In genomic region chr7:887488-887820, GRCh38 we compare ENCODE assay signal across 13 cellular contexts. TPM values are rescaled to one million over a fixed set of nuclear protein-coding genes. Genes with fewer than 3 reads are reported as not detected.
DNase-seq lines count a peak whose midpoint lies in the region; ATAC-seq and TF ChIP-seq lines count a peak whose summit lies in the region.
"Had no signal": no experiment of that assay in that cellular context is flagged by ENCODE, and none has a peak within 500 bp of the region (broad histone marks: within the 10 kb centered on the region; RNA-seq: fewer than 3 reads in every experiment).

No MANE protein-coding gene starts in this region.

- H3K9me3 Mint-ChIP-seq in WTC11 = no peaks in the 10 kb centered on the region
- no peaks in the 10 kb centered on the region for H3K9me3 Mint-ChIP-seq in activated T-helper 17 cell treated with anti-CD3 and anti-CD28 coated beads, Interleukin-2, amount 50 U/mL, for 72 hours

- CTCF ChIA-PET in WTC11 (lab: Charles Lee) = no interaction called here

- ATAC-seq in WTC11 = no peak
- no peak for ATAC-seq in left ventricle myocardium superior
- no peak for ATAC-seq in activated T-helper 17 cell treated with anti-CD3 and anti-CD28 coated beads, Interleukin-2, amount 50 U/mL, for 72 hours (replicated peaks)
- ATAC-seq: PC-3 had no signal

- H3K27ac Mint-ChIP-seq in WTC11 = peak overlapping the region; percentile 74; the same call in 1 of the 2 replicates
- no peak overlapping the region for H3K27ac Mint-ChIP-seq in activated T-helper 17 cell treated with anti-CD3 and anti-CD28 coated beads, Interleukin-2, amount 50 U/mL, for 72 hours

- TF ChIP-seq CTCF in C4-2B (conservative IDR thresholded peaks at IDR 0.05) (no peak), WTC11 (IDR thresholded peaks at IDR 0.05) (no peak), sigmoid colon (IDR thresholded peaks at IDR 0.05) (no peak)

- WGBS in sigmoid colon, 2 donors = 91 to 97% methylated on average over 18 of the region's 18 CpGs

- peaks cover 32% of the 10 kb centered on the region for H3K36me3 Mint-ChIP-seq in WTC11
- H3K36me3 Mint-ChIP-seq in activated T-helper 17 cell treated with anti-CD3 and anti-CD28 coated beads, Interleukin-2, amount 50 U/mL, for 72 hours (ENCODE audit: low read depth) = peaks cover 34% of the 10 kb centered on the region

- peaks cover 0 to 28% (median 25%) of the 10 kb centered on the region in 4 donors for H3K4me1 ChIP-seq in sigmoid colon

- 0 out of 2 replicates have a peak, but pooled peaks cover 4% of the 10 kb centered on the region for H3K4me1 Mint-ChIP-seq in WTC11
- peaks cover 3% of the 10 kb centered on the region for H3K4me1 Mint-ChIP-seq in activated T-helper 17 cell treated with anti-CD3 and anti-CD28 coated beads, Interleukin-2, amount 50 U/mL, for 72 hours

- H3K27me3 Mint-ChIP-seq in WTC11 (ENCODE audit: low read depth) = no peaks in the 10 kb centered on the region
- H3K27me3 Mint-ChIP-seq in activated T-helper 17 cell treated with anti-CD3 and anti-CD28 coated beads, Interleukin-2, amount 50 U/mL, for 72 hours = no peaks in the 10 kb centered on the region

- H3K36me3 ChIP-seq in sigmoid colon = peaks cover 43 to 58% (median 47%) of the 10 kb centered on the region in 4 donors

- no peak overlapping the region for H3K4me3 ChIP-seq in sigmoid colon
- H3K4me3 ChIP-seq: MG63 had no signal

- intact Hi-C loops in left ventricle myocardium superior (cut with micrococcal nuclease) = no loop called here
- intact Hi-C loops in sigmoid colon (cut with DNase I) = no loop called here

- DNase-seq in WTC11 (ENCODE audit: low spot score) (no peak), left ventricle myocardium superior (peak; percentile 29), sigmoid colon (peak; percentile 49), NCI-H2107 (lab: John Stamatoyannopoulos, UW) (no peak), HUDEP-2 (lab: John Stamatoyannopoulos, UW; ENCODE audit: unreplicated experiment in 76 of 76) (no peak)
- DNase-seq: GOT3, MG63, NCI-H1092 treated with DMSO at 0.1 percent for 48 hours, NCI-H1694, NCI-H446, PC-3 had no signal

- TF ChIP-seq POLR2A in sigmoid colon (IDR thresholded peaks at IDR 0.05) = no peak

- POLR2A ChIA-PET in WTC11 (lab: Charles Lee) = no interaction called here

- H3K27ac ChIP-seq in C4-2B = peak overlapping the region; percentile 32
- H3K27ac ChIP-seq in sigmoid colon = no peak overlapping the region

- no peaks in the 10 kb centered on the region for H3K9me3 ChIP-seq in sigmoid colon
- H3K9me3 ChIP-seq: MG63 had no signal

- TF ChIP-seq EP300 in sigmoid colon (IDR thresholded peaks at IDR 0.05) = no peak

- no peaks in the 10 kb centered on the region for H3K27me3 ChIP-seq in sigmoid colon
- H3K27me3 ChIP-seq: MG63 had no signal

- H3K4me3 Mint-ChIP-seq in WTC11 = no peak overlapping the region
- no peak overlapping the region for H3K4me3 Mint-ChIP-seq in activated T-helper 17 cell treated with anti-CD3 and anti-CD28 coated beads, Interleukin-2, amount 50 U/mL, for 72 hours

TF ChIP-seq in WTC11, 78 proteins besides CTCF, POLR2A, EP300 and RAD21:
- TF ChIP-seq NFYB (CRISPR knock-in tag; conservative IDR thresholded peaks at IDR 0.05; ENCODE audit: low read depth) = no peak
- TF ChIP-seq MYBL2 (CRISPR knock-in tag; IDR thresholded peaks at IDR 0.05) = no peak
- TF ChIP-seq JAZF1 (CRISPR knock-in tag; IDR thresholded peaks at IDR 0.05) = no peak
- no peak for TF ChIP-seq HMGA2 (CRISPR knock-in tag; IDR thresholded peaks at IDR 0.05)
- TF ChIP-seq ATF2 (CRISPR knock-in tag; IDR thresholded peaks at IDR 0.05; ENCODE audit: borderline replicate concordance, low read depth) = no peak
- TF ChIP-seq E2F1 (CRISPR knock-in tag; IDR thresholded peaks at IDR 0.05) = no peak
- TF ChIP-seq FOXK1 (CRISPR knock-in tag; IDR thresholded peaks at IDR 0.05) = no peak
- no peak for TF ChIP-seq SMAD3 (CRISPR knock-in tag; IDR thresholded peaks at IDR 0.05; ENCODE audit: borderline replicate concordance)
- TF ChIP-seq FOXJ3 (CRISPR knock-in tag; IDR thresholded peaks at IDR 0.05; ENCODE audit: borderline replicate concordance) = no peak
- TF ChIP-seq, protein P1, sequence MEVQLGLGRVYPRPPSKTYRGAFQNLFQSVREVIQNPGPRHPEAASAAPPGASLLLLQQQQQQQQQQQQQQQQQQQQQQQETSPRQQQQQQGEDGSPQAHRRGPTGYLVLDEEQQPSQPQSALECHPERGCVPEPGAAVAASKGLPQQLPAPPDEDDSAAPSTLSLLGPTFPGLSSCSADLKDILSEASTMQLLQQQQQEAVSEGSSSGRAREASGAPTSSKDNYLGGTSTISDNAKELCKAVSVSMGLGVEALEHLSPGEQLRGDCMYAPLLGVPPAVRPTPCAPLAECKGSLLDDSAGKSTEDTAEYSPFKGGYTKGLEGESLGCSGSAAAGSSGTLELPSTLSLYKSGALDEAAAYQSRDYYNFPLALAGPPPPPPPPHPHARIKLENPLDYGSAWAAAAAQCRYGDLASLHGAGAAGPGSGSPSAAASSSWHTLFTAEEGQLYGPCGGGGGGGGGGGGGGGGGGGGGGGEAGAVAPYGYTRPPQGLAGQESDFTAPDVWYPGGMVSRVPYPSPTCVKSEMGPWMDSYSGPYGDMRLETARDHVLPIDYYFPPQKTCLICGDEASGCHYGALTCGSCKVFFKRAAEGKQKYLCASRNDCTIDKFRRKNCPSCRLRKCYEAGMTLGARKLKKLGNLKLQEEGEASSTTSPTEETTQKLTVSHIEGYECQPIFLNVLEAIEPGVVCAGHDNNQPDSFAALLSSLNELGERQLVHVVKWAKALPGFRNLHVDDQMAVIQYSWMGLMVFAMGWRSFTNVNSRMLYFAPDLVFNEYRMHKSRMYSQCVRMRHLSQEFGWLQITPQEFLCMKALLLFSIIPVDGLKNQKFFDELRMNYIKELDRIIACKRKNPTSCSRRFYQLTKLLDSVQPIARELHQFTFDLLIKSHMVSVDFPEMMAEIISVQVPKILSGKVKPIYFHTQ (CRISPR knock-in tag; IDR thresholded peaks at IDR 0.05) = no peak
- TF ChIP-seq MLX (CRISPR knock-in tag; IDR thresholded peaks at IDR 0.05) = no peak
- TF ChIP-seq, protein P2, sequence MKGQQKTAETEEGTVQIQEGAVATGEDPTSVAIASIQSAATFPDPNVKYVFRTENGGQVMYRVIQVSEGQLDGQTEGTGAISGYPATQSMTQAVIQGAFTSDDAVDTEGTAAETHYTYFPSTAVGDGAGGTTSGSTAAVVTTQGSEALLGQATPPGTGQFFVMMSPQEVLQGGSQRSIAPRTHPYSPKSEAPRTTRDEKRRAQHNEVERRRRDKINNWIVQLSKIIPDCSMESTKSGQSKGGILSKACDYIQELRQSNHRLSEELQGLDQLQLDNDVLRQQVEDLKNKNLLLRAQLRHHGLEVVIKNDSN (CRISPR knock-in tag; IDR thresholded peaks at IDR 0.05) = no peak
- TF ChIP-seq CREB1 (CRISPR knock-in tag; IDR thresholded peaks at IDR 0.05) = no peak
- TF ChIP-seq MXD4 (CRISPR knock-in tag; IDR thresholded peaks at IDR 0.05; ENCODE audit: borderline replicate concordance) = no peak
- TF ChIP-seq RELA (CRISPR knock-in tag; IDR thresholded peaks at IDR 0.05; ENCODE audit: borderline replicate concordance) = no peak

RNA-seq across cellular contexts. Expression of gene GET4, which starts 11.1 kb away (rescaled TPM):
- total RNA-seq in WTC11 (2021) (73.0 to 82.0 TPM (median 73.4 TPM) in 3 replicates), left ventricle myocardium superior (20.6 TPM), sigmoid colon (10 to 100 TPM; 20.3 to 32.4 (median 25.4) TPM)
- 10 to 100 TPM; 25.8 to 51.4 (median 31.2) TPM for polyA plus RNA-seq in sigmoid colon
- total RNA-seq in activated T-helper 17 cell treated with anti-CD3 and anti-CD28 coated beads, Interleukin-2, amount 50 U/mL, for 72 hours = 10 to 100 TPM; 17.1 to 43.0 TPM

RNA-seq across cellular contexts. Expression of gene SUN1, which starts 55.2 kb away (rescaled TPM):
- total RNA-seq in WTC11 (2021) = 149 to 158 TPM (median 156 TPM) in 3 replicates
- 186 TPM for total RNA-seq in left ventricle myocardium superior
- 100 to 1,000 TPM; 108 to 130 (median 119) TPM for total RNA-seq in sigmoid colon
- polyA plus RNA-seq in sigmoid colon = 10 to 100 TPM; 23.4 to 71.0 (median 30.1) TPM
- 100 to 1,000 TPM in 1 of 2 donors, 10 to 100 TPM in 1; 46.4 to 103 TPM for total RNA-seq in activated T-helper 17 cell treated with anti-CD3 and anti-CD28 coated beads, Interleukin-2, amount 50 U/mL, for 72 hours

Comparison
In these comparisons a context has a peak if more than half of its experiments do, and no peak if none do; other contexts are left out.
1. DNase-seq: peak in left ventricle myocardium superior (single experiment) and sigmoid colon (single experiment); none in WTC11 (single experiment), NCI-H2107 (single experiment) and HUDEP-2 (0 of 76).